ENCODE assay signal across 8 cellular contexts in genomic region chr12:128853321-128854197, GRCh38. TPM values are rescaled to one million over a fixed set of nuclear protein-coding genes. Genes with fewer than 3 reads are reported as not detected.
DNase-seq lines count a peak whose midpoint lies in the region; ATAC-seq and TF ChIP-seq lines count a peak whose summit lies in the region.

Gene GLT1D1 (plus strand): TSS chr12:128853478. CDS start chr12:128853582, 104 bp downstream.

- DNase-seq in COLO668 (lab: John Stamatoyannopoulos, UW; ENCODE audit: unreplicated experiment) (peak; percentile 50), GM20000 (ENCODE audit: low spot score) (peak; percentile 64), natural killer cell (peak; percentile 24), GM03348 (ENCODE audit: low spot score) (no peak), AG08395 (ENCODE audit: low spot score) (no peak), NCI-H1436 treated with DMSO at 0.1 percent for 48 hours (lab: John Stamatoyannopoulos, UW) (no peak)
- no peak for DNase-seq in central memory CD8-positive, alpha-beta T cell (ENCODE audit: low spot score in 2 of 2)

- intact Hi-C loops in natural killer cell (cut with micrococcal nuclease), result no loop called here

- no peak for ATAC-seq in central memory CD8-positive, alpha-beta T cell (replicated peaks; ENCODE audit: extremely low read depth, poor library complexity, severe bottlenecking)
- peak in 2 of 3 donors; percentile 71 to 81 for ATAC-seq in natural killer cell
- ATAC-seq in HG02970 (IDR thresholded peaks at IDR 0.05; ENCODE audit: low FRiP score, unreplicated experiment), result no peak

- peaks cover 1% of the 10 kb centered on the region for H3K36me3 Mint-ChIP-seq in central memory CD8-positive, alpha-beta T cell (ENCODE audit: insufficient read depth)
- H3K36me3 Mint-ChIP-seq in natural killer cell, result no peaks in the 10 kb centered on the region

- H3K27ac Mint-ChIP-seq in central memory CD8-positive, alpha-beta T cell (ENCODE audit: low read depth), result no peak within 1 kb of the TSS
- peak within 1 kb of the TSS; percentile 35 to 48 for H3K27ac Mint-ChIP-seq in natural killer cell

- no peaks in the 10 kb centered on the region for H3K4me1 Mint-ChIP-seq in central memory CD8-positive, alpha-beta T cell
- peaks cover 0 to 8% of the 10 kb centered on the region in 2 donors for H3K4me1 Mint-ChIP-seq in natural killer cell

- H3K9me3 Mint-ChIP-seq in central memory CD8-positive, alpha-beta T cell, result no peaks in the 10 kb centered on the region
- H3K9me3 Mint-ChIP-seq in natural killer cell, result no peaks in the 10 kb centered on the region

- no peak for TF ChIP-seq CTCF in GM20000 (IDR thresholded peaks at IDR 0.05; ENCODE audit: extremely low read depth, missing control alignments)
- no peak for TF ChIP-seq CTCF in natural killer cell (IDR thresholded peaks at IDR 0.05)

- H3K27me3 Mint-ChIP-seq in central memory CD8-positive, alpha-beta T cell, result peaks cover 38% of the 10 kb centered on the region
- H3K27me3 Mint-ChIP-seq in natural killer cell (ENCODE audit: low read depth in 2 of 2), result peaks cover 17 to 19% of the 10 kb centered on the region in 2 donors

- peak within 1 kb of the TSS; percentile 64 for H3K4me3 Mint-ChIP-seq in central memory CD8-positive, alpha-beta T cell
- H3K4me3 Mint-ChIP-seq in natural killer cell, result peak within 1 kb of the TSS; percentile 62

RNA-seq across cellular contexts. Expression of gene GLT1D1, which starts in this region (rescaled TPM):
- 1 to 10 TPM in 2 of 3 donors, under 1 TPM in 1; 0.33 to 3.2 (median 2.6) TPM for total RNA-seq in natural killer cell

Comparison
In these comparisons a context has a peak if more than half of its experiments do, and no peak if none do; other contexts are left out.
1. DNase-seq: peak in COLO668 (single experiment), GM20000 (single experiment) and natural killer cell (single experiment); none in central memory CD8-positive, alpha-beta T cell (0 of 2), GM03348 (single experiment), AG08395 (single experiment) and NCI-H1436 treated with DMSO at 0.1 percent for 48 hours (single experiment).
2. ATAC-seq: peak in natural killer cell (2 of 3); none in central memory CD8-positive, alpha-beta T cell (single experiment) and HG02970 (single experiment).